14 cellular contexts compared by ENCODE assay signal in genomic region chr7:72805526-72806494, GRCh38. TPM values are rescaled to one million over a fixed set of nuclear protein-coding genes. Genes with fewer than 3 reads are reported as not detected.
DNase-seq lines count a peak whose midpoint lies in the region; ATAC-seq and TF ChIP-seq lines count a peak whose summit lies in the region.
"Had no signal": no experiment of that assay in that cellular context is flagged by ENCODE, and none has a peak within 500 bp of the region (broad histone marks: within the 10 kb centered on the region; RNA-seq: fewer than 3 reads in every experiment).

No MANE protein-coding gene starts in this region.

- H3K36me3 ChIP-seq in IMR-90 (ENCODE audit: control insufficient read depth, insufficient read depth, low read length) (peaks cover 3% of the 10 kb centered on the region; the same call in 1 of the 2 replicates), right atrium auricular region (peaks cover 20% of the 10 kb centered on the region)

- H3K9me3 Mint-ChIP-seq in activated T-helper 2 cell treated with anti-CD3 and anti-CD28 coated beads, Interferon-gamma antibody, Interleukin-2, Interleukin-4, amounts not matched to agents 10 μg/mL and 5 μg/mL and 100 μg/mL, durations not matched to agents 14 hours and 24 hours and 36 hours: no peaks in the 10 kb centered on the region

- no peak overlapping the region for H3K14ac ChIP-seq in IMR-90 (replicated peaks; ENCODE audit: low read depth, low read length)

- H4K20me1 ChIP-seq in IMR-90 (ENCODE audit: insufficient read depth, low read length): no peaks in the 10 kb centered on the region

- H2BK20ac ChIP-seq in IMR-90 (ENCODE audit: low read depth, low read length): no peak overlapping the region

- H2AFZ ChIP-seq in IMR-90 (replicated peaks; ENCODE audit: low read length, poor library complexity): no peak overlapping the region

- no peak overlapping the region for H3K9ac ChIP-seq in IMR-90 (ENCODE audit: low read depth, low read length)

- peaks cover 28% of the 10 kb centered on the region for H3K36me3 Mint-ChIP-seq in activated T-helper 2 cell treated with anti-CD3 and anti-CD28 coated beads, Interferon-gamma antibody, Interleukin-2, Interleukin-4, amounts not matched to agents 10 μg/mL and 5 μg/mL and 100 μg/mL, durations not matched to agents 14 hours and 24 hours and 36 hours (ENCODE audit: low read depth)

- H4K8ac ChIP-seq in IMR-90 (ENCODE audit: low read depth in 2 of 2, low read length in 2 of 2): no peak overlapping the region

- H3K27me3 ChIP-seq in AG04450 (ENCODE audit: control insufficient read depth, insufficient read depth, low read length): no peaks in the 10 kb centered on the region
- no peaks in the 10 kb centered on the region for H3K27me3 ChIP-seq in IMR-90 (ENCODE audit: control insufficient read depth, insufficient read depth, low read length)
- H3K27me3 ChIP-seq in right atrium auricular region: no peaks in the 10 kb centered on the region

- TF ChIP-seq RAD21 in IMR-90 (IDR thresholded peaks at IDR 0.05; ENCODE audit: low read length): no peak

- TF ChIP-seq CTCF in AG04450 (IDR thresholded peaks at IDR 0.05; ENCODE audit: low read depth, low read length) (no peak), IMR-90 (conservative IDR thresholded peaks at IDR 0.05; ENCODE audit: low read depth, low read length) (no peak), GM13977 (IDR thresholded peaks at IDR 0.05; ENCODE audit: extremely low read depth, insufficient read depth, missing control alignments) (no peak), right atrium auricular region (IDR thresholded peaks at IDR 0.05) (no peak)

- no peak overlapping the region for H3K4me3 Mint-ChIP-seq in activated T-helper 2 cell treated with anti-CD3 and anti-CD28 coated beads, Interferon-gamma antibody, Interleukin-2, Interleukin-4, amounts not matched to agents 10 μg/mL and 5 μg/mL and 100 μg/mL, durations not matched to agents 14 hours and 24 hours and 36 hours (ENCODE audit: low read depth)
- H3K4me3 Mint-ChIP-seq: B cell had no signal

- H3K27ac ChIP-seq in AG04450 (ENCODE audit: low read depth, low read length) (peak overlapping the region; percentile 33), IMR-90 (ENCODE audit: insufficient read depth, low read length) (no peak overlapping the region), right atrium auricular region (no peak overlapping the region)

- no peak overlapping the region for H2AK5ac ChIP-seq in IMR-90 (ENCODE audit: low read depth, low read length)

- no peaks in the 10 kb centered on the region for H3K9me1 ChIP-seq in IMR-90 (ENCODE audit: insufficient read depth, low read length)

- H3K4me2 ChIP-seq in IMR-90 (ENCODE audit: low read depth, low read length): peak overlapping the region; percentile 35; the same call in 1 of the 2 replicates

- CTCF ChIA-PET in AG04450 (lab: Charles Lee): no interaction called here
- CTCF ChIA-PET in IMR-90 (lab: Yijun Ruan, JAX): no interaction called here

- ATAC-seq in IMR-90 (ENCODE audit: low read depth) (peak; percentile 32), HG03280 (IDR thresholded peaks at IDR 0.05; ENCODE audit: unreplicated experiment) (no peak), HG03097 (IDR thresholded peaks at IDR 0.05; ENCODE audit: low FRiP score, unreplicated experiment) (no peak)

- no peak overlapping the region for H4K5ac ChIP-seq in IMR-90 (ENCODE audit: low read depth, low read length)

- H3K4me1 ChIP-seq in IMR-90 (ENCODE audit: control insufficient read depth, insufficient read depth, low read length): peaks cover 6% of the 10 kb centered on the region; the same call in 1 of the 2 replicates
- H3K4me1 ChIP-seq in right atrium auricular region: no peaks in the 10 kb centered on the region

- H2BK15ac ChIP-seq in IMR-90 (ENCODE audit: low read depth, low read length): no peak overlapping the region

- no peak for DNase-seq in AG04450 (ENCODE audit: low read depth, low spot score)
- DNase-seq in IMR-90: peak; percentile 82
- no peak for DNase-seq in activated T-helper 2 cell treated with anti-CD3 and anti-CD28 coated beads, Interferon-gamma antibody, Interleukin-2, Interleukin-4, amounts not matched to agents 10 μg/mL and 5 μg/mL and 100 μg/mL, durations not matched to agents 14 hours and 24 hours and 36 hours (ENCODE audit: low spot score)
- peak; percentile 9 for DNase-seq in kidney glomerular epithelial cell (lab: John Stamatoyannopoulos, UW)
- DNase-seq in GM13977 (ENCODE audit: low spot score): no peak
- no peak for DNase-seq in right atrium auricular region (ENCODE audit: low spot score)
- DNase-seq: activated CD8-positive, alpha-beta memory T cell treated with anti-CD3 and anti-CD28 coated beads, Interleukin-2, amount 50 U/mL, for 4 hours; KG1; NCI-H524; small intestine; T-helper 2 cell had no signal

- no peaks in the 10 kb centered on the region for H3K79me1 ChIP-seq in IMR-90 (ENCODE audit: low read depth in 1 of 2, low read length in 2 of 2)

- no peak overlapping the region for H3K4ac ChIP-seq in IMR-90 (ENCODE audit: low read depth, low read length)

- no peaks in the 10 kb centered on the region for H3K27me3 Mint-ChIP-seq in activated T-helper 2 cell treated with anti-CD3 and anti-CD28 coated beads, Interferon-gamma antibody, Interleukin-2, Interleukin-4, amounts not matched to agents 10 μg/mL and 5 μg/mL and 100 μg/mL, durations not matched to agents 14 hours and 24 hours and 36 hours (ENCODE audit: low read depth)
- H3K27me3 Mint-ChIP-seq: B cell had no signal

- H3K56ac ChIP-seq in IMR-90 (ENCODE audit: extremely low read depth, insufficient read depth, low read length): no peak overlapping the region

- H3K9me3 ChIP-seq in AG04450 (ENCODE audit: control insufficient read depth, insufficient read depth, low read length) (no peaks in the 10 kb centered on the region), IMR-90 (ENCODE audit: control insufficient read depth, insufficient read depth, low read length) (no peaks in the 10 kb centered on the region), right atrium auricular region (no peaks in the 10 kb centered on the region)

- BruUV-seq in IMR-90 (replicated peaks; lab: Mats Ljungman, UMichigan): no TSS peak

- H3K4me3 ChIP-seq in AG04450 (ENCODE audit: low read depth, low read length): no peak overlapping the region
- H3K4me3 ChIP-seq in IMR-90 (ENCODE audit: insufficient read depth, low read depth, low read length): no peak overlapping the region
- H3K4me3 ChIP-seq in right atrium auricular region: no peak overlapping the region

- dilution Hi-C loops in IMR-90 (cut with HindIII; ENCODE audit: low sequenced_read_pairs, unreplicated experiment): no loop called here

- no peak for TF ChIP-seq POLR2A in IMR-90 (IDR thresholded peaks at IDR 0.05; ENCODE audit: low read depth, low read length)

- H2BK5ac ChIP-seq in IMR-90 (ENCODE audit: low read depth, low read length, poor library complexity, severe bottlenecking): no peak overlapping the region

- in situ Hi-C loops in IMR-90 (cut with MboI; ENCODE audit: low sequenced_read_pairs) (no loop called here), GM13977 (cut with MboI; ENCODE audit: low pct_unique_long_range_greater_than_20kb, low sequenced_read_pairs, unreplicated experiment) (no loop called here)

- H2AK9ac ChIP-seq in IMR-90 (replicated peaks; ENCODE audit: low read depth, low read length, poor library complexity): no peak overlapping the region

- POLR2A ChIA-PET in AG04450 (lab: Yijun Ruan, JAX): interaction anchor here (0.7 kb wide), 1 partner anchor 662 kb away, joined by 3 read pairs; no protein-coding TSS in a partner anchor
- POLR2A ChIA-PET in IMR-90 (lab: Charles Lee; ENCODE audit: unreplicated experiment): no interaction called here

- no peak overlapping the region for H3K18ac ChIP-seq in IMR-90 (ENCODE audit: low read depth, low read length)

- no peaks in the 10 kb centered on the region for H3K4me1 Mint-ChIP-seq in activated T-helper 2 cell treated with anti-CD3 and anti-CD28 coated beads, Interferon-gamma antibody, Interleukin-2, Interleukin-4, amounts not matched to agents 10 μg/mL and 5 μg/mL and 100 μg/mL, durations not matched to agents 14 hours and 24 hours and 36 hours (ENCODE audit: low read depth)
- H3K4me1 Mint-ChIP-seq: B cell had no signal

- H2BK120ac ChIP-seq in IMR-90 (ENCODE audit: low read depth, low read length): no peak overlapping the region

- WGBS in IMR-90 (ENCODE audit: extremely low coverage in 2 of 2, insufficient read length in 1 of 2), 2 experiments: 80% methylated on average over 1 of the region's 15 CpGs; no CpG with 5 or more reads in 1 of the 2 experiments

- H3K27ac Mint-ChIP-seq in activated T-helper 2 cell treated with anti-CD3 and anti-CD28 coated beads, Interferon-gamma antibody, Interleukin-2, Interleukin-4, amounts not matched to agents 10 μg/mL and 5 μg/mL and 100 μg/mL, durations not matched to agents 14 hours and 24 hours and 36 hours: peak overlapping the region; percentile 20
- H3K27ac Mint-ChIP-seq: B cell had no signal

- H4K91ac ChIP-seq in IMR-90 (ENCODE audit: insufficient read depth, low read depth, low read length): no peak overlapping the region

- intact Hi-C loops in IMR-90 (cut with micrococcal nuclease): no loop called here
- intact Hi-C loops in activated T-helper 2 cell treated with anti-CD3 and anti-CD28 coated beads, Interferon-gamma antibody, Interleukin-2, Interleukin-4, amounts not matched to agents 10 μg/mL and 5 μg/mL and 100 μg/mL, durations not matched to agents 14 hours and 24 hours and 36 hours (cut with micrococcal nuclease): no loop called here

- no peak overlapping the region for H3K23ac ChIP-seq in IMR-90 (ENCODE audit: low read depth, low read length)

TF ChIP-seq in IMR-90, 13 proteins besides CTCF, POLR2A, EP300 and RAD21 (continues in another document):
- TF ChIP-seq USF2 (IDR thresholded peaks at IDR 0.05; ENCODE audit: low read depth, low read length) (no peak), NFE2L2 (IDR thresholded peaks at IDR 0.05; ENCODE audit: low read depth, low read length) (peak; percentile 36; the same call in 1 of the 2 replicates), BHLHE40 (IDR thresholded peaks at IDR 0.05; ENCODE audit: low read depth, low read length) (0 out of 2 replicates have a peak, but pooled peaks have one; percentile 3)

RNA-seq across cellular contexts. Expression of gene TYW1B, which starts 22.2 kb away (rescaled TPM):
- polyA plus RNA-seq in AG04450 (2011; rRNA removed) (3.5 and 5.0 TPM in 2 replicates), IMR-90 (2012; rRNA removed) (0.73 and 1.0 TPM in 2 replicates)
- 6.2 and 6.4 TPM in 2 replicates for polyA minus RNA-seq in AG04450 (2011; rRNA and poly(A)+ RNA removed)
- total RNA-seq in IMR-90 (2012; rRNA removed) (1.7 and 1.8 TPM in 2 replicates), right atrium auricular region (1 to 10 TPM; 1.2 to 3.5 TPM)
- 0.16 and 0.28 TPM in 2 replicates for polyA plus RNA-seq in IMR-90 (2012; cell fraction: cytosol; rRNA removed)
- 0.40 and 2.0 TPM in 2 replicates for polyA plus RNA-seq in IMR-90 (2012; cell fraction: nucleus; rRNA removed; ENCODE audit: low replicate concordance)
- total RNA-seq in activated T-helper 2 cell treated with anti-CD3 and anti-CD28 coated beads, Interferon-gamma antibody, Interleukin-2, Interleukin-4, amounts not matched to agents 10 μg/mL and 5 μg/mL and 100 μg/mL, durations not matched to agents 14 hours and 24 hours and 36 hours: 3.6 and 4.5 TPM in 2 replicates

Comparison
In these comparisons a context has a peak if more than half of its experiments do, and no peak if none do; other contexts are left out.
1. DNase-seq: peak in IMR-90 (single experiment) and kidney glomerular epithelial cell (single experiment); none in AG04450 (single experiment), activated T-helper 2 cell treated with anti-CD3 and anti-CD28 coated beads, Interferon-gamma antibody, Interleukin-2, Interleukin-4, amounts not matched to agents 10 μg/mL and 5 μg/mL and 100 μg/mL, durations not matched to agents 14 hours and 24 hours and 36 hours (single experiment), GM13977 (single experiment) and right atrium auricular region (single experiment).